15 cellular contexts compared by ENCODE assay signal in genomic region chr3:50418845-50419244, GRCh38. TPM values are rescaled to one million over a fixed set of nuclear protein-coding genes. Genes with fewer than 3 reads are reported as not detected.
DNase-seq lines count a peak whose midpoint lies in the region; TF ChIP-seq lines count a peak whose summit lies in the region.
"Had no signal": no experiment of that assay in that cellular context is flagged by ENCODE, and none has a peak within 500 bp of the region (broad histone marks: within the 10 kb centered on the region; RNA-seq: fewer than 3 reads in every experiment).

No MANE protein-coding gene starts in this region.

- intact Hi-C loops in head of caudate nucleus (cut with DNase I), result no loop called here

- no peak overlapping the region for H3K27ac ChIP-seq in smooth muscle cell (ENCODE audit: low read depth)
- no peak overlapping the region for H3K27ac ChIP-seq in RWPE1
- H3K27ac ChIP-seq: SK-N-MC, tibial nerve had no signal

- H4K20me1 ChIP-seq in smooth muscle cell (ENCODE audit: low read depth), result no peaks in the 10 kb centered on the region

- no peak overlapping the region for H3K4me3 ChIP-seq in smooth muscle cell
- H3K4me3 ChIP-seq: SK-N-MC, tibial nerve had no signal

- 49% methylated on average over 4 of the region's 4 CpGs for WGBS in smooth muscle cell (ENCODE audit: low lambda C conversion rate)

- no peak overlapping the region for H2AFZ ChIP-seq in smooth muscle cell (ENCODE audit: low read depth)

- POLR2A ChIA-PET in RWPE1 (lab: Yijun Ruan, JAX; ENCODE audit: low non-redundant PET), result no interaction called here

- no peaks in the 10 kb centered on the region for H3K9me3 ChIP-seq in smooth muscle cell (replicated peaks; ENCODE audit: low read depth)
- H3K9me3 ChIP-seq: tibial nerve had no signal

- H3K4me2 ChIP-seq in smooth muscle cell, result peak overlapping the region; percentile 31

- no peaks in the 10 kb centered on the region for H3K4me1 ChIP-seq in smooth muscle cell (ENCODE audit: low read depth)
- H3K4me1 ChIP-seq: tibial nerve had no signal

- DNase-seq in HK-2 (ENCODE audit: unreplicated experiment), result peak; percentile 10
- peak; percentile 34 for DNase-seq in SKM-1 (lab: John Stamatoyannopoulos, UW; ENCODE audit: unreplicated experiment)
- peak; percentile 15 to 87 (median 56) for DNase-seq in head of caudate nucleus
- no peak for DNase-seq in smooth muscle cell (lab: John Stamatoyannopoulos, UW; ENCODE audit: unreplicated experiment)
- no peak for DNase-seq in NCI-H1048 (lab: John Stamatoyannopoulos, UW)
- DNase-seq in C1 segment of cervical spinal cord (lab: John Stamatoyannopoulos, UW), result no peak
- DNase-seq in RWPE1 (ENCODE audit: low spot score), result no peak
- DNase-seq: DMS 273 treated with DMSO at 0.1 percent for 48 hours; foreskin melanocyte; natural killer cell; NCI-H146; NCI-H446; stimulated activated naive CD4-positive, alpha-beta T cell had no signal

- no peaks in the 10 kb centered on the region for H3K36me3 ChIP-seq in smooth muscle cell (ENCODE audit: low read depth)
- H3K36me3 ChIP-seq: tibial nerve had no signal

- H3K27me3 ChIP-seq in smooth muscle cell (ENCODE audit: low read depth), result no peaks in the 10 kb centered on the region
- H3K27me3 ChIP-seq: tibial nerve had no signal

- H3K9ac ChIP-seq in smooth muscle cell (ENCODE audit: low read depth), result no peak overlapping the region

- no peak for TF ChIP-seq CTCF in smooth muscle cell (IDR thresholded peaks at IDR 0.05; ENCODE audit: borderline replicate concordance, insufficient read depth, poor library complexity, severe bottlenecking)
- TF ChIP-seq CTCF in RWPE1 (conservative IDR thresholded peaks at IDR 0.05; ENCODE audit: low read depth), result no peak

- CTCF ChIA-PET in RWPE1 (lab: Yijun Ruan, JAX), result no interaction called here

- no peaks in the 10 kb centered on the region for H3F3A ChIP-seq in smooth muscle cell (ENCODE audit: low read depth)

- no peaks in the 10 kb centered on the region for H3K79me2 ChIP-seq in smooth muscle cell (ENCODE audit: low read depth)

RNA-seq across cellular contexts. Expression of gene TMEM115, which starts 59.5 kb away (rescaled TPM):
- 33.6 and 42.7 TPM in 2 replicates for total RNA-seq in smooth muscle cell
- polyA plus RNA-seq in smooth muscle cell, result 53.2 and 56.6 TPM in 2 replicates

Comparison
In these comparisons a context has a peak if more than half of its experiments do, and no peak if none do; other contexts are left out.
1. DNase-seq: peak in HK-2 (single experiment), SKM-1 (single experiment) and head of caudate nucleus (42 of 42); none in smooth muscle cell (single experiment), NCI-H1048 (single experiment), C1 segment of cervical spinal cord (0 of 14) and RWPE1 (single experiment).